In the genomic region with DNA sequence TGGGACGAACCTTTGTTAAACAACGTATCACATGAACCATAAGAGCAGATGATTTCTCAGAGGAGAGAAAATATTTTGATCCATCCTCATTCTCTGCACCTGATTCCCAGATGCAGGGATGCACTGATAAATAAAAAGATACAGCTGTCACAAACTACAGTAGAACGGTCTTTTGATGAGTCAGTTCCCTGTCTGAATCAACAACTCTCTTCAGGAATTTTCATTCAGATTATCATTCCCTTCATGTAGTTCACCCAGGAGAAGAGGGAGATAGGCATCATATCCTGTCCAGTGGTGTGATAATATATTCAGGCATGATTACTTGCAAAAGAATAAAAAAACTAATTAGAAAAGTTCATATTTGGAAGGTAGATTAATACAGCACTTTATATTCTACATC, we compare ENCODE assay signal across 34 cellular contexts.
"Had no signal": no experiment of that assay in that cellular context is flagged by ENCODE, and none has a peak within 500 bp of the region (broad histone marks: within the 10 kb centered on the region; RNA-seq: fewer than 3 reads in every experiment).

No MANE protein-coding gene starts in this region.

- FAIRE-seq: astrocyte, TTC549 had no signal

- H3K36me3 ChIP-seq: adrenal gland, breast epithelium had no signal

- ATAC-seq: activated CD4-positive, CD25-positive, alpha-beta regulatory T cell treated with anti-CD3 and anti-CD28 coated beads, Interleukin-2, amount 50 U/mL, for 24 hours; activated naive CD4-positive, alpha-beta T cell treated with anti-CD3 and anti-CD28 coated beads, Interleukin-2, amount 50 U/mL, for 72 hours; activated T-cell treated with anti-CD3 and anti-CD28 coated beads, Interleukin-2, amount 50 U/mL, for 4 hours; body of pancreas; Panc1; Right ventricle myocardium inferior; SK-N-SH treated with all-trans-retinoic acid at 6 μM for 48 hours; WTC11 had no signal

- DNase-seq: activated CD4-positive, alpha-beta memory T cell treated with anti-CD3 and anti-CD28 coated beads for 36 hours; activated CD4-positive, alpha-beta T cell treated with anti-CD3 and anti-CD28 coated beads for 4 hours; activated CD4-positive, alpha-beta T cell treated with anti-CD3 and anti-CD28 coated beads, Interleukin-2, amount 50 U/mL, for 1 hour; activated CD8-positive, alpha-beta memory T cell treated with anti-CD3 and anti-CD28 coated beads, Interleukin-2, amount 50 U/mL, for 4 hours; activated gamma-delta T cell treated with Interleukin-2 at 50 U/mL for 16 hours; activated naive CD4-positive, alpha-beta T cell treated with anti-CD3 and anti-CD28 coated beads for 36 hours; activated T-cell treated with anti-CD3 and anti-CD28 coated beads for 4 hours; activated T-cell treated with anti-CD3 and anti-CD28 coated beads, Interleukin-2, amount 50 U/mL, for 4 hours; adrenal gland; body of pancreas; Karpas-422; MM.1S; NCI-H1105; NCI-H1417 treated with DMSO at 0.1 percent for 48 hours; NCI-H187 treated with DMSO at 0.1 percent for 48 hours; NCI-H2081; NCI-H2171 treated with DMSO at 0.1 percent for 48 hours; NCI-H345; NCI-H524 treated with DMSO at 0.1 percent for 48 hours; RPMI8226; SIG-M5; SW 1271; T-helper 1 cell; T-helper 2 cell; T1000 had no signal

- H3K27ac ChIP-seq: adrenal gland, body of pancreas, breast epithelium had no signal

- H3K4me3 ChIP-seq: adrenal gland, body of pancreas, breast epithelium had no signal

- H3K4me1 ChIP-seq: adrenal gland, body of pancreas, breast epithelium had no signal

- H3K27me3 ChIP-seq: adrenal gland, body of pancreas, breast epithelium had no signal
